ENCODE assay signal across 25 cellular contexts in the genomic region with DNA sequence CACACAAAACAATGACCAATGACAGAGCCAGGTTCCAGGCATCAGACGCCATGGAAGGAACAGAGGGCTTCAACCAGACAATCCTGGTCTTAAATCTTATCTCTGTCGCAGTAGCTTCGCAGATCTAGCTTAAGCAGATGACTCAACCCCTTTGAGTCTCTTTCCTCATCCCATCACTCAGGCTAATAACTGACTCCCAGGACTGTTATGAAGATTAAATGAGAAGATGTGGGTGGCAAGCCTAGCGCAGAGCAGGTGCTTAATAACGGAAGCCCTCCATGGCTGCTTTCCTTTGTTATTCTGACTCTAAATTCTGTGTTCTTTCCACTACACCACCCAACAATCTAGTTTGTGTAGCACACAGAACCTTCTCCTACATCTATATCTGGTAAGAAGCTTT.
"Had no signal": no experiment of that assay in that cellular context is flagged by ENCODE, and none has a peak within 500 bp of the region (broad histone marks: within the 10 kb centered on the region; RNA-seq: fewer than 3 reads in every experiment).

No MANE protein-coding gene starts in this region.

- H3K27me3 ChIP-seq: colonic mucosa, esophagus muscularis mucosa, gastroesophageal sphincter, heart left ventricle, hepatocyte, left lung had no signal

- H3K36me3 ChIP-seq: colonic mucosa, esophagus muscularis mucosa, gastroesophageal sphincter, heart left ventricle, left lung, lower lobe of right lung had no signal

- H3K79me2 ChIP-seq: hepatocyte had no signal

- ATAC-seq: effector memory CD8-positive, alpha-beta T cell; foreskin keratinocyte; gastroesophageal sphincter; heart left ventricle; left lung; left ventricle myocardium superior; lower lobe of right lung; mucosa of descending colon had no signal

- H3K4me3 Mint-ChIP-seq: dendritic cell treated with granulocyte-macrophage colony-stimulating factor and Interleukin-4, amounts not matched to agents 40 ng/mL and 50 ng/mL, for 4 days; effector memory CD8-positive, alpha-beta T cell; endodermal cell; immature natural killer cell; mesothelial cell of epicardium; naive B cell had no signal

- DNase-seq: colonic mucosa; cortex of kidney; effector CD8-positive, alpha-beta T cell; effector memory CD8-positive, alpha-beta T cell; endodermal cell; foreskin keratinocyte; heart left ventricle; hypothalamus; immature natural killer cell; islet precursor cell; kidney; kidney glomerular epithelial cell; left lung; left ventricle myocardium superior; lower lobe of right lung; mesenchymal stem cell; mucosa of descending colon; naive B cell had no signal

- H2AFZ ChIP-seq: hepatocyte had no signal

- H3K9me3 Mint-ChIP-seq: dendritic cell treated with granulocyte-macrophage colony-stimulating factor and Interleukin-4, amounts not matched to agents 40 ng/mL and 50 ng/mL, for 4 days had no signal

- H3K27ac Mint-ChIP-seq: dendritic cell treated with granulocyte-macrophage colony-stimulating factor and Interleukin-4, amounts not matched to agents 40 ng/mL and 50 ng/mL, for 4 days; effector memory CD8-positive, alpha-beta T cell; endodermal cell; immature natural killer cell; mesothelial cell of epicardium; naive B cell had no signal

- H3K27ac ChIP-seq: colonic mucosa, esophagus muscularis mucosa, foreskin keratinocyte, gastroesophageal sphincter, heart left ventricle, hepatocyte, left lung, lower lobe of right lung had no signal

- H3K9me3 ChIP-seq: colonic mucosa, gastroesophageal sphincter, left lung, lower lobe of right lung, mucosa of descending colon had no signal

- H3K4me3 ChIP-seq: colonic mucosa, esophagus muscularis mucosa, gastroesophageal sphincter, heart left ventricle, hepatocyte, left lung, lower lobe of right lung, mucosa of descending colon had no signal

- H3K4me1 Mint-ChIP-seq: immature natural killer cell, naive B cell had no signal

- H3K4me1 ChIP-seq: colonic mucosa, esophagus muscularis mucosa, foreskin keratinocyte, gastroesophageal sphincter, heart left ventricle, left lung, lower lobe of right lung had no signal

- FAIRE-seq: endometrium, endothelial cell of umbilical vein had no signal

- H3K4me2 ChIP-seq: hepatocyte had no signal

- H3K36me3 Mint-ChIP-seq: immature natural killer cell, mesothelial cell of epicardium, naive B cell had no signal
